8 cellular contexts compared by ENCODE assay signal in genomic region chr17:38746893-38747384, GRCh38. TPM values are rescaled to one million over a fixed set of nuclear protein-coding genes. Genes with fewer than 3 reads are reported as not detected.
A peak's percentile ranks its signal among the peaks of the same experiment; 100 is the strongest.
DNase-seq lines count a peak whose midpoint lies in the region; ATAC-seq and TF ChIP-seq lines count a peak whose summit lies in the region.

No MANE protein-coding gene starts in this region.

- no peaks in the 10 kb centered on the region for H3K9me3 Mint-ChIP-seq in mesothelial cell of epicardium

- H3K27ac ChIP-seq in A673 (ENCODE audit: low read depth, low read length, poor library complexity, severe bottlenecking) (peak overlapping the region; percentile 81), HUES48 (ENCODE audit: low read depth, low read length) (peak overlapping the region; percentile 93), body of pancreas (peak overlapping the region; percentile 61 to 89 (median 76))

- intact Hi-C loops in A673 (cut with micrococcal nuclease; ENCODE audit: unreplicated experiment) = no loop called here
- intact Hi-C loops in body of pancreas (cut with DNase I) = no loop called here

- H3K36me3 Mint-ChIP-seq in mesothelial cell of epicardium = no peaks in the 10 kb centered on the region

- ATAC-seq in body of pancreas = no peak
- ATAC-seq in HG02763 (IDR thresholded peaks at IDR 0.05; ENCODE audit: unreplicated experiment) = no peak
- ATAC-seq in HG02571 (IDR thresholded peaks at IDR 0.05; ENCODE audit: unreplicated experiment) = no peak

- POLR2A ChIA-PET in A673 (lab: Charles Lee; ENCODE audit: low non-redundant PET) = no interaction called here

- no peak overlapping the region for H3K9ac ChIP-seq in HUES48 (ENCODE audit: low read depth, low read length)

- H3K4me3 ChIP-seq in A673 (ENCODE audit: low read depth, low read length, poor library complexity, severe bottlenecking) = peak overlapping the region; percentile 86
- peak overlapping the region; percentile 76 for H3K4me3 ChIP-seq in HUES48 (ENCODE audit: low read depth, low read length)
- peak overlapping the region; percentile 79 to 89 for H3K4me3 ChIP-seq in body of pancreas

- peak in 1 of 3 donors; percentile 2 for TF ChIP-seq POLR2A in body of pancreas (IDR thresholded peaks at IDR 0.05)

- no peak for TF ChIP-seq CTCF in A673 (conservative IDR thresholded peaks at IDR 0.05; ENCODE audit: low read depth, low read length)
- no peak for TF ChIP-seq CTCF in body of pancreas (IDR thresholded peaks at IDR 0.05)
- TF ChIP-seq CTCF in mesothelial cell of epicardium (IDR thresholded peaks at IDR 0.05; ENCODE audit: unreplicated experiment) = no peak

- H3K27me3 Mint-ChIP-seq in mesothelial cell of epicardium (ENCODE audit: low read depth) = no peaks in the 10 kb centered on the region

- no peaks in the 10 kb centered on the region for H3K36me3 ChIP-seq in A673 (ENCODE audit: insufficient read depth, low read length, poor library complexity, severe bottlenecking)
- H3K36me3 ChIP-seq in HUES48 (ENCODE audit: control insufficient read depth, insufficient read depth, low read length) = peaks cover 5% of the 10 kb centered on the region; the same call in 1 of the 2 replicates
- H3K36me3 ChIP-seq in body of pancreas (replicated peaks in 1 of 2; ENCODE audit: insufficient read depth in 1 of 2, low read depth in 2 of 2) = no peaks in the 10 kb centered on the region

- H3K27ac Mint-ChIP-seq in mesothelial cell of epicardium = peak overlapping the region; percentile 86

- peak overlapping the region; percentile 91 for H3K4me3 Mint-ChIP-seq in mesothelial cell of epicardium

- WGBS in body of pancreas, 2 donors = 4 to 26% methylated on average over 5 to 18 of the region's 18 CpGs

- no peaks in the 10 kb centered on the region for H3K9me3 ChIP-seq in A673 (ENCODE audit: low read depth, low read length, poor library complexity, severe bottlenecking)
- H3K9me3 ChIP-seq in HUES48 (ENCODE audit: control insufficient read depth, insufficient read depth, low read length) = no peaks in the 10 kb centered on the region
- no peaks in the 10 kb centered on the region for H3K9me3 ChIP-seq in body of pancreas

- DNase-seq in A673 (ENCODE audit: low spot score) = no peak
- no peak for DNase-seq in body of pancreas
- no peak for DNase-seq in mesothelial cell of epicardium (ENCODE audit: low spot score in 2 of 2, unreplicated experiment in 2 of 2)
- no peak for DNase-seq in central memory CD4-positive, alpha-beta T cell
- DNase-seq in foreskin melanocyte = no peak

- peaks cover 65% of the 10 kb centered on the region for H3K4me1 Mint-ChIP-seq in mesothelial cell of epicardium

- CTCF ChIA-PET in A673 (lab: Charles Lee) = interaction anchor here (1.2 kb wide), 1 partner anchor 12 kb away, joined by 3 read pairs; no protein-coding TSS in a partner anchor

- no peaks in the 10 kb centered on the region for H3K27me3 ChIP-seq in A673 (replicated peaks; ENCODE audit: insufficient read depth, low read depth, low read length, poor library complexity)
- peaks cover 8% of the 10 kb centered on the region for H3K27me3 ChIP-seq in HUES48 (ENCODE audit: control insufficient read depth, insufficient read depth, low read length)
- H3K27me3 ChIP-seq in body of pancreas = no peaks in the 10 kb centered on the region

- H3K4me1 ChIP-seq in A673 (ENCODE audit: insufficient read depth, low read length, poor library complexity, severe bottlenecking) (peaks cover 33% of the 10 kb centered on the region), HUES48 (ENCODE audit: control insufficient read depth, insufficient read depth, low read length) (peaks cover 44% of the 10 kb centered on the region), body of pancreas (peaks cover 75% of the 10 kb centered on the region)

- no TSS peak for BruUV-seq in A673 (replicated peaks; lab: Mats Ljungman, UMichigan)

RNA-seq across cellular contexts. Expression of gene PCGF2, which starts 1.2 kb away (rescaled TPM):
- 34.4 and 42.0 TPM in 2 replicates for total RNA-seq in A673 (2021)
- 1 to 10 TPM; 5.9 to 9.3 TPM for total RNA-seq in body of pancreas
- total RNA-seq in mesothelial cell of epicardium = 83.3 to 95.8 TPM (median 91.9 TPM) in 3 replicates

RNA-seq across cellular contexts. Expression of gene PSMB3, which starts 5.6 kb away (rescaled TPM):
- total RNA-seq in A673 (2021) (217 and 232 TPM in 2 replicates), body of pancreas (10 to 100 TPM; 68.2 to 99.2 TPM), mesothelial cell of epicardium (107 to 121 TPM (median 115 TPM) in 3 replicates)

RNA-seq across cellular contexts. Expression of gene CISD3, which starts 16.8 kb away (rescaled TPM):
- total RNA-seq in A673 (2021) (6.6 and 8.5 TPM in 2 replicates), body of pancreas (10 to 100 TPM; 11.2 TPM), mesothelial cell of epicardium (4.6 to 5.6 TPM (median 5.1 TPM) in 3 replicates)

RNA-seq across cellular contexts. Expression of gene MLLT6, which starts 41.9 kb away (rescaled TPM):
- total RNA-seq in A673 (2021) (41.4 and 59.5 TPM in 2 replicates), body of pancreas (100 to 1,000 TPM in 1 of 2 donors, 10 to 100 TPM in 1; 90.8 to 121 TPM), mesothelial cell of epicardium (171 to 184 TPM (median 178 TPM) in 3 replicates)

RNA-seq across cellular contexts. Expression of gene PIP4K2B, which starts 52.4 kb away (rescaled TPM):
- total RNA-seq in A673 (2021) (28.0 and 35.7 TPM in 2 replicates), body of pancreas (10 to 100 TPM; 20.2 to 30.3 TPM), mesothelial cell of epicardium (73.5 to 81.1 TPM (median 76.0 TPM) in 3 replicates)
